3 cellular contexts compared by ENCODE assay signal in genomic region chr11:44934735-44935250, GRCh38.
A peak's percentile ranks its signal among the peaks of the same experiment; 100 is the strongest.
TF ChIP-seq lines count a peak whose summit lies in the region.

No MANE protein-coding gene starts in this region.

TF ChIP-seq in A549, 52 proteins besides CTCF, POLR2A, EP300 and RAD21:
- no peak for TF ChIP-seq ESRRA (IDR thresholded peaks at IDR 0.05; ENCODE audit: borderline replicate concordance, low read length)
- no peak for TF ChIP-seq TP53 (CRISPR knock-in tag; IDR thresholded peaks at IDR 0.05)
- TF ChIP-seq, protein P1, sequence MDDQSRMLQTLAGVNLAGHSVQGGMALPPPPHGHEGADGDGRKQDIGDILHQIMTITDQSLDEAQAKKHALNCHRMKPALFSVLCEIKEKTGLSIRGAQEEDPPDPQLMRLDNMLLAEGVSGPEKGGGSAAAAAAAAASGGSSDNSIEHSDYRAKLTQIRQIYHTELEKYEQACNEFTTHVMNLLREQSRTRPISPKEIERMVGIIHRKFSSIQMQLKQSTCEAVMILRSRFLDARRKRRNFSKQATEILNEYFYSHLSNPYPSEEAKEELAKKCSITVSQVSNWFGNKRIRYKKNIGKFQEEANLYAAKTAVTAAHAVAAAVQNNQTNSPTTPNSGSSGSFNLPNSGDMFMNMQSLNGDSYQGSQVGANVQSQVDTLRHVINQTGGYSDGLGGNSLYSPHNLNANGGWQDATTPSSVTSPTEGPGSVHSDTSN (IDR thresholded peaks at IDR 0.05): no peak
- TF ChIP-seq MAFK (IDR thresholded peaks at IDR 0.05; ENCODE audit: partially characterized antibody): peak; percentile 57
- no peak for TF ChIP-seq BHLHE40 (IDR thresholded peaks at IDR 0.05; ENCODE audit: low read depth, low read length)
- TF ChIP-seq CEBPB (IDR thresholded peaks at IDR 0.05): no peak
- TF ChIP-seq KDM1A (IDR thresholded peaks at IDR 0.05; ENCODE audit: low read depth): no peak
- TF ChIP-seq ZSCAN20 (CRISPR knock-in tag; IDR thresholded peaks at IDR 0.05): no peak
- no peak for TF ChIP-seq MYC (IDR thresholded peaks at IDR 0.05; ENCODE audit: borderline replicate concordance, low read length)

TF ChIP-seq in K562, 482 proteins besides CTCF, POLR2A, EP300 and RAD21:
- TF ChIP-seq NONO (IDR thresholded peaks at IDR 0.05; ENCODE audit: low read depth in 2 of 2, low read length in 1 of 2) (no peak), CREM (IDR thresholded peaks at IDR 0.05; ENCODE audit: low read depth) (no peak), RBBP5 (IDR thresholded peaks at IDR 0.05; ENCODE audit: borderline replicate concordance, insufficient read depth, low read length, poor library complexity, severe bottlenecking) (no peak), PTRF (tag; IDR thresholded peaks at IDR 0.05) (no peak), ZNF316 (IDR thresholded peaks at IDR 0.05) (peak; percentile 18; the same call in 1 of the 2 replicates), KDM1A (IDR thresholded peaks at IDR 0.05) (no peak)

TF ChIP-seq in neural cell, 6 proteins besides CTCF, POLR2A, EP300 and RAD21:
- TF ChIP-seq TAF1 (IDR thresholded peaks at IDR 0.05; ENCODE audit: low read depth) (no peak), POLR2AphosphoS5 (IDR thresholded peaks at IDR 0.05) (peak; percentile 1)
TF ChIP-seq in neural cell: peak in this region for 1.
